27 cellular contexts compared by ENCODE assay signal in the genomic region with DNA sequence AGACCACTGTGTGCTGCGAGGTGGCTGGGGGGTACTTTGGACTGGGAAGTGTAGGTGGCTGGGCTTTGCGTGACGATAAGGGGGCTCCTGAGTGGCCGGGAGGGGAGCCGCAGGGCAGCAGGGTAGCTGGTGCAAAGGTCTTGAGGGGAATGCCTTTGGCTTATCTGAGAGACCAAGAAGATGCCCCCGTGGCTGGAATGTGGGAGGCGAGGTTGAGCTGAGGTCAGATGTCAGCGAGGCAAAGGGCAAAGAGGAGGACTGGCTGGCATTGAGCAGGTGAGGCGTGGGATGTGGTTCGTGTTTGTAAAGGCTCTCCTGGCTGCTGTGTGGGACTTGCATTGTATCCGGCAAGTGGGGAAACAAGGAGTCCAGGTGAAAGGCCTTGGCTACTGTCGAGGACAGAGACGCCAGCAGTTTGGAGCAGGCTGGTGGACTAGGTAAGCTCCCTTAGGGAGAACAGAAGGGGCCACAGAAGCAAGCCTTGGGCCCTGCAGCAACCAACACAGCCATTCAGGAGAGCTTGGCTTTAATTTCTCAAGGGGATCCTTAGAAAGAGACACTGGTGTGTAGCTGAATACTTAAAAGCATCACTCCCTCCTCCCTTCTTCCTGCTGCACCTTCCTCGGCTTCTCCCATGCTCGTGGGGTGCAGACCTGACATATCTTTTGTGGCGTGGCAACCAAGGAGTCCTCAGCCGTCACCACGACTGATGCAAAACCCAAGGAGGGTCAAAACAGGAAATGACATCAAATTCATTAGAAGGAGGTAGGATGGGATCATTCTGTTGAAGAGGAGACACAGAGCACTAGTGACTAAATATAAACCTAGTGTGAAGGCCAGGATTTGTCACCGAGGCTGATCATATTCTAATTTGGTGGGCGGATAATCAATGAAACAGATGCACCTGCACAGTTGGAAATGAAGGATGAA. TPM values are rescaled to one million over a fixed set of nuclear protein-coding genes. Genes with fewer than 3 reads are reported as not detected.
DNase-seq lines count a peak whose midpoint lies in the region; ATAC-seq lines count a peak whose summit lies in the region.
"Had no signal": no experiment of that assay in that cellular context is flagged by ENCODE, and none has a peak within 500 bp of the region (broad histone marks: within the 10 kb centered on the region; RNA-seq: fewer than 3 reads in every experiment).

No MANE protein-coding gene starts in this region.

- CTCF ChIA-PET in activated CD4-positive, alpha-beta T cell treated with anti-CD3 and anti-CD28 coated beads for 36 hours (lab: Charles Lee), result interaction anchor here (0.6 kb wide), 1 partner anchor 60 kb away, joined by 3 read pairs; no protein-coding TSS in a partner anchor

- H3K4me1 Mint-ChIP-seq in activated CD4-positive, alpha-beta T cell treated with anti-CD3 and anti-CD28 coated beads for 36 hours, result peaks cover 16% of the 10 kb centered on the region
- H3K4me1 Mint-ChIP-seq in T-helper 1 cell treated with Interleukin-12 subunit alpha and Interleukin-12 subunit beta and Interleukin-4 antibody, amounts not matched to agents 30 μg/mL and 1 μg/mL, for 36 hours (ENCODE audit: low read depth), result peaks cover 23% of the 10 kb centered on the region
- H3K4me1 Mint-ChIP-seq: activated B cell treated with CpG ODN at 0.5 μM for 24 hours, IgD-negative memory B cell had no signal

- peak; percentile 49 for ATAC-seq in activated CD4-positive, alpha-beta T cell treated with anti-CD3 and anti-CD28 coated beads for 36 hours
- peak; percentile 25 for ATAC-seq in stimulated activated naive CD8-positive, alpha-beta T cell treated with anti-CD3 and anti-CD28 coated beads, Interleukin-15, Interleukin-2, amounts not matched to agents 100 U/mL and 50 U/mL, for 24 hours
- ATAC-seq: foreskin keratinocyte; naive thymus-derived CD4-positive, alpha-beta T cell had no signal

- no peak overlapping the region for H3K4me3 Mint-ChIP-seq in activated CD4-positive, alpha-beta T cell treated with anti-CD3 and anti-CD28 coated beads for 36 hours
- H3K4me3 Mint-ChIP-seq in T-helper 1 cell treated with Interleukin-12 subunit alpha and Interleukin-12 subunit beta and Interleukin-4 antibody, amounts not matched to agents 30 μg/mL and 1 μg/mL, for 36 hours, result peak overlapping the region; percentile 40
- H3K4me3 Mint-ChIP-seq: activated B cell treated with CpG ODN at 0.5 μM for 24 hours, IgD-negative memory B cell had no signal

- DNase-seq in activated CD4-positive, alpha-beta T cell treated with anti-CD3 and anti-CD28 coated beads for 36 hours, result peak; percentile 16
- DNase-seq in activated CD4-positive, alpha-beta T cell treated with anti-CD3 and anti-CD28 coated beads, Interleukin-2, amount 50 U/mL, for 4 hours, result no peak
- peak; percentile 14 for DNase-seq in left kidney (ENCODE audit: low read depth, low spot score)
- DNase-seq in stimulated activated naive CD8-positive, alpha-beta T cell treated with anti-CD3 and anti-CD28 coated beads, Interleukin-15, Interleukin-2, amounts not matched to agents 100 U/mL and 50 U/mL, for 24 hours, result no peak
- DNase-seq in EL, result no peak
- no peak for DNase-seq in SK-N-DZ (ENCODE audit: low spot score)
- DNase-seq in T1000 (lab: John Stamatoyannopoulos, UW), result no peak
- DNase-seq: activated B cell treated with CpG ODN at 0.5 μM for 24 hours; amygdala; DMS79 treated with DMSO at 0.1 percent for 48 hours; dorsolateral prefrontal cortex; esophagus squamous epithelium; foreskin keratinocyte; naive thymus-derived CD4-positive, alpha-beta T cell; NCI-H2171; NCI-H510A; occipital lobe; stimulated activated CD4-positive, alpha-beta T cell treated with anti-CD3 and anti-CD28 coated beads, Interleukin-4, amount 100 ng/mL, for 1 hour; substantia nigra; upper lobe of left lung had no signal

- no peak overlapping the region for H3K27ac Mint-ChIP-seq in activated CD4-positive, alpha-beta T cell treated with anti-CD3 and anti-CD28 coated beads for 36 hours
- peak overlapping the region; percentile 81 for H3K27ac Mint-ChIP-seq in T-helper 1 cell treated with Interleukin-12 subunit alpha and Interleukin-12 subunit beta and Interleukin-4 antibody, amounts not matched to agents 30 μg/mL and 1 μg/mL, for 36 hours
- H3K27ac Mint-ChIP-seq: activated B cell treated with CpG ODN at 0.5 μM for 24 hours, IgD-negative memory B cell had no signal

- H3K36me3 Mint-ChIP-seq in activated CD4-positive, alpha-beta T cell treated with anti-CD3 and anti-CD28 coated beads for 36 hours (ENCODE audit: low read depth), result no peaks in the 10 kb centered on the region
- H3K36me3 Mint-ChIP-seq in T-helper 1 cell treated with Interleukin-12 subunit alpha and Interleukin-12 subunit beta and Interleukin-4 antibody, amounts not matched to agents 30 μg/mL and 1 μg/mL, for 36 hours (ENCODE audit: low read depth), result no peaks in the 10 kb centered on the region
- H3K36me3 Mint-ChIP-seq: IgD-negative memory B cell had no signal

- POLR2A ChIA-PET in activated CD4-positive, alpha-beta T cell treated with anti-CD3 and anti-CD28 coated beads for 36 hours (lab: Charles Lee), result no interaction called here

- intact Hi-C loops in activated CD4-positive, alpha-beta T cell treated with anti-CD3 and anti-CD28 coated beads for 36 hours (cut with DNase I, micrococcal nuclease), result no loop called here

- H3K27me3 Mint-ChIP-seq in activated CD4-positive, alpha-beta T cell treated with anti-CD3 and anti-CD28 coated beads for 36 hours, result no peaks in the 10 kb centered on the region
- no peaks in the 10 kb centered on the region for H3K27me3 Mint-ChIP-seq in T-helper 1 cell treated with Interleukin-12 subunit alpha and Interleukin-12 subunit beta and Interleukin-4 antibody, amounts not matched to agents 30 μg/mL and 1 μg/mL, for 36 hours (ENCODE audit: low read depth)
- H3K27me3 Mint-ChIP-seq: activated B cell treated with CpG ODN at 0.5 μM for 24 hours, IgD-negative memory B cell had no signal

- no peaks in the 10 kb centered on the region for H3K9me3 Mint-ChIP-seq in activated CD4-positive, alpha-beta T cell treated with anti-CD3 and anti-CD28 coated beads for 36 hours (ENCODE audit: low read depth)
- no peaks in the 10 kb centered on the region for H3K9me3 Mint-ChIP-seq in T-helper 1 cell treated with Interleukin-12 subunit alpha and Interleukin-12 subunit beta and Interleukin-4 antibody, amounts not matched to agents 30 μg/mL and 1 μg/mL, for 36 hours
- H3K9me3 Mint-ChIP-seq: activated B cell treated with CpG ODN at 0.5 μM for 24 hours, IgD-negative memory B cell had no signal

RNA-seq across cellular contexts. Expression of a gene that starts 53.5 kb away (rescaled TPM):
- total RNA-seq in activated CD4-positive, alpha-beta T cell treated with anti-CD3 and anti-CD28 coated beads for 36 hours, result not detected
- polyA plus RNA-seq in SK-N-DZ (2014; cell fraction: cytosol; rRNA removed), result not detected in 2 replicates
- polyA plus RNA-seq in SK-N-DZ (2014; cell fraction: nucleus; rRNA removed), result 0.05 TPM in 1 of 2 replicates, not detected in the other
- total RNA-seq: A172, activated B cell treated with CpG ODN at 0.5 μM for 24 hours, cerebellum, foreskin keratinocyte, kidney epithelial cell, occipital lobe, RPMI7951, SJSA1 had no signal
- polyA plus RNA-seq: foreskin keratinocyte, IgD-negative memory B cell had no signal

Comparison
In these comparisons a context has a peak if more than half of its experiments do, and no peak if none do; other contexts are left out.
1. DNase-seq: peak in activated CD4-positive, alpha-beta T cell treated with anti-CD3 and anti-CD28 coated beads for 36 hours (single experiment) and left kidney (single experiment); none in activated CD4-positive, alpha-beta T cell treated with anti-CD3 and anti-CD28 coated beads, Interleukin-2, amount 50 U/mL, for 4 hours (0 of 2), stimulated activated naive CD8-positive, alpha-beta T cell treated with anti-CD3 and anti-CD28 coated beads, Interleukin-15, Interleukin-2, amounts not matched to agents 100 U/mL and 50 U/mL, for 24 hours (single experiment), EL (single experiment), SK-N-DZ (single experiment) and T1000 (single experiment).